Comparison of ENCODE assay signal across 7 cellular contexts in the genomic region with DNA sequence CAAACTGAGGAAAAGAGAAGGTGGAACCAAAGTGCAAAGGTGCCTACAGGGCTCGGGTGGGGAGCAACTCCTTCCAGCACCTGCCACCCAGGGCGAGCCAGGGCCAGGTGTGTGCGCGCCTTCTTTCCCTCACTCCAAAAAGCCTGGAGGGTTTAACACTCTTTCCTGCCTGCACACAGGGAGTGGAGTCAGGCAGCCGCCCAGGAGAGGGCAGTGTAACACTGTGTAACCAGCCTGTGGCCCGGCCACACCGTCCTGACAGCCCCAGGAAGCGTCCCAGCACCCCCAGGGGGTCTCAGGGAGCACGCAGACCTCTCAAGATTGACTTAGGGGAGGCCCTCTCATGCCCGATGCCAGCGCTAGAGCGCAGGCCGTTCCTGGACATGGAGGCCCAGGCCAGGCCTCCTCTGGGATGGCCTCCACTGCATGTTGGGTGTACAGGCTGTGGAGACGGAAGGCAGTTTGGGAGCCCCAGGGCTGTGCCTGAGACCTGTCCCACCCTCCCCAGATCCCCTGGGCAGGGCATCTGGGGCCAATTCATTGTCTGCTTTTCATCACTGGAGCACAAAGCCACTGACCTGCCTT. TPM values are rescaled to one million over a fixed set of nuclear protein-coding genes. Genes with fewer than 3 reads are reported as not detected.
DNase-seq lines count a peak whose midpoint lies in the region; ATAC-seq and TF ChIP-seq lines count a peak whose summit lies in the region.

No MANE protein-coding gene starts in this region.

- TF ChIP-seq CTCF in foreskin keratinocyte (conservative IDR thresholded peaks at IDR 0.05) (peak; percentile 93), psoas muscle (IDR thresholded peaks at IDR 0.05) (peak; percentile 55)

- peaks cover 0 to 43% of the 10 kb centered on the region in 2 donors for H3K36me3 ChIP-seq in psoas muscle (ENCODE audit: insufficient read depth in 1 of 2, low read depth in 1 of 2)

- H3K9me3 ChIP-seq in psoas muscle: no peaks in the 10 kb centered on the region

- DNase-seq in G401 (ENCODE audit: low spot score) (peak; percentile 43), H4 (ENCODE audit: low spot score) (peak; percentile 58), NCI-H146 (lab: John Stamatoyannopoulos, UW) (peak; percentile 70), UCSD-AML1 (lab: John Stamatoyannopoulos, UW; ENCODE audit: unreplicated experiment) (peak; percentile 21), foreskin keratinocyte (peak in 1 of 2 donors; percentile 69), psoas muscle (peak; percentile 37 to 70)

- in situ Hi-C loops in G401 (cut with HindIII; ENCODE audit: low sequenced_read_pairs): loop anchor here (5.0 kb wide), 1 partner anchor 107 kb away; a partner anchor contains a TSS

- H3K27me3 ChIP-seq in foreskin keratinocyte (no peaks in the 10 kb centered on the region), psoas muscle (ENCODE audit: insufficient read depth in 3 of 3, low read length in 2 of 3) (no peaks in the 10 kb centered on the region)

- 46 to 58% (median 46%) methylated on average over 14 of the region's 14 CpGs for WGBS in psoas muscle, 3 donors

- H3K4me3 ChIP-seq in psoas muscle: no peak overlapping the region

- no peaks in the 10 kb centered on the region for H3K4me1 ChIP-seq in foreskin keratinocyte
- peaks cover 11% of the 10 kb centered on the region for H3K4me1 ChIP-seq in psoas muscle

- intact Hi-C loops in psoas muscle (cut with DNase I): loop anchor here in 1 of 2 donors (5.0 kb wide), 1 partner anchor 107 kb away; a partner anchor contains a TSS

- no peak overlapping the region for H3K27ac ChIP-seq in foreskin keratinocyte
- peak overlapping the region; percentile 38 for H3K27ac ChIP-seq in psoas muscle

- ATAC-seq in foreskin keratinocyte (peak; percentile 94), psoas muscle (peak; percentile 57 to 75 (median 62)), HG03280 (IDR thresholded peaks at IDR 0.05; ENCODE audit: unreplicated experiment) (no peak)

RNA-seq across cellular contexts. Expression of a gene that starts 13.4 kb away (rescaled TPM):
- total RNA-seq in G401 (2014; rRNA removed; shearing (Covaris generic)): 87.6 and 99.9 TPM in 2 replicates
- total RNA-seq in H4 (2014; rRNA removed; shearing (Covaris generic)): 53.6 and 68.3 TPM in 2 replicates
- total RNA-seq in foreskin keratinocyte (60.4 and 62.7 TPM in 2 replicates), psoas muscle (100 to 1,000 TPM; 231 to 529 (median 366) TPM)
- polyA plus RNA-seq in foreskin keratinocyte (110 and 119 TPM in 2 replicates), psoas muscle (100 to 1,000 TPM; 301 to 509 (median 443) TPM)

RNA-seq across cellular contexts. Expression of a gene that starts 42.9 kb away (rescaled TPM):
- total RNA-seq in G401 (2014; rRNA removed; shearing (Covaris generic)): 13.6 and 53.5 TPM in 2 replicates
- total RNA-seq in H4 (2014; rRNA removed; shearing (Covaris generic)): 10.8 and 24.5 TPM in 2 replicates
- total RNA-seq in foreskin keratinocyte: 6.0 and 8.1 TPM in 2 replicates
- 2.6 and 3.0 TPM in 2 replicates for polyA plus RNA-seq in foreskin keratinocyte
- total RNA-seq in psoas muscle: 10 to 100 TPM in 3 of 4 donors, 1 to 10 TPM in 1; 10.0 to 23.0 (median 18.6) TPM
- 10 to 100 TPM in 2 of 3 donors, 1 to 10 TPM in 1; 7.0 to 14.5 (median 14.0) TPM for polyA plus RNA-seq in psoas muscle
